8 cellular contexts compared by ENCODE assay signal in genomic region chr1:159900086-159900680, GRCh38. TPM values are rescaled to one million over a fixed set of nuclear protein-coding genes. Genes with fewer than 3 reads are reported as not detected.
A peak's percentile ranks its signal among the peaks of the same experiment; 100 is the strongest.
DNase-seq lines count a peak whose midpoint lies in the region; ATAC-seq, FAIRE-seq and TF ChIP-seq lines count a peak whose summit lies in the region.

Gene CFAP45 (minus strand): TSS chr1:159900165. CDS start chr1:159900098, 67 bp downstream.

- H3K9me3 ChIP-seq in A549 (no peaks in the 10 kb centered on the region), OCI-LY3 (ENCODE audit: insufficient read depth, low read length) (no peaks in the 10 kb centered on the region)

- H3K79me2 ChIP-seq in OCI-LY3 (ENCODE audit: low read length) = no peaks in the 10 kb centered on the region

- no peaks in the 10 kb centered on the region for H3K36me3 ChIP-seq in OCI-LY3 (replicated peaks; ENCODE audit: low read depth, low read length)

- H3K4me1 ChIP-seq in A549 (no peaks in the 10 kb centered on the region), OCI-LY3 (ENCODE audit: low read length) (peaks cover 19% of the 10 kb centered on the region)

- no peak for TF ChIP-seq POLR2A in A549 (IDR thresholded peaks at IDR 0.05; ENCODE audit: low read length)

- CTCF ChIA-PET in A549 (lab: Yijun Ruan, JAX) (interaction anchor here (1.2 to 2.1 kb wide), 5 partner anchors 8 to 739 kb away, joined by 3 to 12 read pairs (median 7); no protein-coding TSS in a partner anchor), HEK293T (lab: Yijun Ruan, JAX) (no interaction called here)

- 52% methylated on average over 22 of the region's 30 CpGs for WGBS in A549 (ENCODE audit: missing lambda C conversion rate)

- POLR2A ChIA-PET in A549 (lab: Yijun Ruan, JAX) (no interaction called here), HEK293T (lab: Yijun Ruan, JAX) (interaction anchor here (1.1 kb wide), 1 partner anchor 15 kb away, joined by 3 read pairs; no protein-coding TSS in a partner anchor)

- no peaks in the 10 kb centered on the region for H3K36me3 Mint-ChIP-seq in osteocyte (ENCODE audit: unreplicated experiment)

- H4K20me1 ChIP-seq in OCI-LY3 (ENCODE audit: insufficient read depth, low read length) = no peaks in the 10 kb centered on the region

- H3K27ac Mint-ChIP-seq in osteocyte (ENCODE audit: unreplicated experiment) = peak within 1 kb of the TSS; percentile 90

- H3K27me3 Mint-ChIP-seq in osteocyte (ENCODE audit: unreplicated experiment) = no peaks in the 10 kb centered on the region

- DNase-seq in A549 (ENCODE audit: low read depth in 1 of 2, low spot score in 1 of 2) (peak in 1 of 2 experiments; percentile 59), HEK293T (ENCODE audit: extremely low spot score) (peak; percentile 89), fibroblast of the conjunctiva (ENCODE audit: low read depth) (peak; percentile 68), osteocyte (ENCODE audit: extremely low spot score, unreplicated experiment) (peak; percentile 87), D341Med (ENCODE audit: low spot score) (no peak), foreskin melanocyte (no peak)
- DNase-seq in activated naive CD4-positive, alpha-beta T cell (lab: John Stamatoyannopoulos, UW) = no peak

- peak within 1 kb of the TSS in 1 of 2 experiments; percentile 13; a peak in 1 of 6 replicates for H3K27ac ChIP-seq in A549
- H3K27ac ChIP-seq in OCI-LY3 (ENCODE audit: low read length) = no peak within 1 kb of the TSS

- H3K9me3 Mint-ChIP-seq in osteocyte (ENCODE audit: unreplicated experiment) = peaks cover 8% of the 10 kb centered on the region

- H3K4me2 ChIP-seq in A549 = peak within 1 kb of the TSS; percentile 50
- peak within 1 kb of the TSS; percentile 61 for H3K4me2 ChIP-seq in OCI-LY3 (ENCODE audit: low read length)

- TF ChIP-seq RAD21 in A549 (conservative IDR thresholded peaks at IDR 0.05 in 1 of 2, IDR thresholded peaks at IDR 0.05 in 1 of 2) = no peak

- ATAC-seq in A549 = peak; percentile 60 to 80

- H3K4me1 Mint-ChIP-seq in osteocyte (ENCODE audit: unreplicated experiment) = peaks cover 22% of the 10 kb centered on the region

- no peak within 1 kb of the TSS for H3K4me3 Mint-ChIP-seq in osteocyte (ENCODE audit: unreplicated experiment)

- H3K9ac ChIP-seq in OCI-LY3 (ENCODE audit: low read length) = no peak within 1 kb of the TSS

- TF ChIP-seq CTCF in A549 (IDR thresholded peaks at IDR 0.05) (no peak), OCI-LY3 (IDR thresholded peaks at IDR 0.05; ENCODE audit: low read depth, low read length) (no peak), osteocyte (IDR thresholded peaks at IDR 0.05) (no peak)

- no peak within 1 kb of the TSS for H2AFZ ChIP-seq in OCI-LY3 (ENCODE audit: low read depth, low read length)

- H3K4me3 ChIP-seq in A549 (no peak within 1 kb of the TSS), OCI-LY3 (ENCODE audit: low read length) (no peak within 1 kb of the TSS)

- TF ChIP-seq EP300 in A549 (IDR thresholded peaks at IDR 0.05) = no peak

- H3K27me3 ChIP-seq in OCI-LY3 (ENCODE audit: low read depth, low read length) = peaks cover 11% of the 10 kb centered on the region; the same call in 1 of the 2 replicates

- no peak for FAIRE-seq in A549 (lab: Jason Lieb, UNC)

TF ChIP-seq in A549, 52 proteins besides CTCF, POLR2A, EP300 and RAD21 (continues in another document):
- TF ChIP-seq FOSB (CRISPR knock-in tag; IDR thresholded peaks at IDR 0.05) (no peak), ZSCAN20 (CRISPR knock-in tag; IDR thresholded peaks at IDR 0.05) (no peak), NPAS2 (CRISPR knock-in tag; IDR thresholded peaks at IDR 0.05; ENCODE audit: borderline replicate concordance) (no peak), FOSL2 (IDR thresholded peaks at IDR 0.05) (no peak), FOSL2 (CRISPR knock-in tag; IDR thresholded peaks at IDR 0.05) (no peak), PBX3 (IDR thresholded peaks at IDR 0.05) (no peak), CBX8 (IDR thresholded peaks at IDR 0.05) (no peak), KDM5A (IDR thresholded peaks at IDR 0.05) (no peak), PHF8 (IDR thresholded peaks at IDR 0.05; ENCODE audit: borderline replicate concordance, low read depth) (no peak), MAZ (IDR thresholded peaks at IDR 0.05; ENCODE audit: borderline replicate concordance, low read depth, low read length) (no peak), FOXS1 (CRISPR knock-in tag; IDR thresholded peaks at IDR 0.05) (no peak), HOXB13 (CRISPR knock-in tag; IDR thresholded peaks at IDR 0.05; ENCODE audit: low read depth) (no peak), KDM1A (IDR thresholded peaks at IDR 0.05; ENCODE audit: low read depth) (no peak), ELK1 (IDR thresholded peaks at IDR 0.05; ENCODE audit: low read depth, low read length) (no peak), CHD4 (IDR thresholded peaks at IDR 0.05; ENCODE audit: borderline replicate concordance) (no peak)

TF ChIP-seq in HEK293T, 16 proteins besides CTCF, POLR2A, EP300 and RAD21:
- peak; percentile 29; the same call in 1 of the 2 replicates for TF ChIP-seq L3MBTL2 (conservative IDR thresholded peaks at IDR 0.05)
- TF ChIP-seq FOXA1 (IDR thresholded peaks at IDR 0.05) = no peak

RNA-seq across cellular contexts. Expression of gene CFAP45, which starts in this region (rescaled TPM):
- 0.50 and 0.67 TPM in 2 replicates for polyA plus RNA-seq in A549 (2011; rRNA removed)
- polyA plus RNA-seq in A549 (2012; cell fraction: cytosol; rRNA removed) = 0.31 and 0.46 TPM in 2 replicates
- 0.40 and 0.86 TPM in 2 replicates for polyA plus RNA-seq in A549 (2012; cell fraction: nucleus; rRNA removed)
- 0.76 to 0.89 TPM (median 0.87 TPM) in 3 replicates for polyA plus RNA-seq in A549 (2017; fragmentation: RNase III; extraction: RNeasy Plus Mini Kit Qiagen cat#74134 plus additional on column Dnase treatment)
- 0.39 TPM in 1 of 2 replicates, not detected in the other for polyA minus RNA-seq in A549 (2011; rRNA and poly(A)+ RNA removed)
- 0.52 and 0.83 TPM in 2 replicates for total RNA-seq in osteocyte

Comparison
In these comparisons a context has a peak if more than half of its experiments do, and no peak if none do; other contexts are left out.
1. Peak in ATAC-seq and H3K4me2 ChIP-seq in A549; RNA of the gene not detected or under 1 TPM.
2. Peak in DNase-seq in osteocyte; RNA of the gene not detected or under 1 TPM.
3. DNase-seq: peak in HEK293T (single experiment) and fibroblast of the conjunctiva (single experiment); none in D341Med (single experiment), foreskin melanocyte (single experiment) and activated naive CD4-positive, alpha-beta T cell (0 of 4).